Comparison of ENCODE assay signal across 19 cellular contexts in the genomic region with DNA sequence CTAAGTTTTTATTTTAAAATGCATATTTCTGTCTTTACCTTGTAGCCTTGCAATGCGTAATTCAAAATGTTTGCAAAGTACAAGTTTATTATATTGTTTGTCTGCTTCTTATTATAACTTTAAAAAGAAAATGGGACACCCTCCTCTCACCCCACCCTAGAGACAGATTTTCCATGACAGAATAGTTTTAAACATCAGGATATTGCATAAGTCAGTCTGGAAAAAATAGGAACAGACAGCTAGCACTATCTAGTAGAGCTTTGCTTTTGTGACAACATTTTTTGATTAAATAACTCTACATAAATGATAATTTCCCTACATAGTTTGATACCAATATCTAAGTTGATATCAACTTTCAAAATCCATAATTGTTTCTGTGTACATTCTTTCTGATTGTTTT.
"Had no signal": no experiment of that assay in that cellular context is flagged by ENCODE, and none has a peak within 500 bp of the region (broad histone marks: within the 10 kb centered on the region; RNA-seq: fewer than 3 reads in every experiment).

No MANE protein-coding gene starts in this region.

- H3K36me3 ChIP-seq: adrenal gland, lower lobe of right lung, ovary, thyroid gland had no signal

- H3K4me3 Mint-ChIP-seq: effector memory CD8-positive, alpha-beta T cell; neural crest cell; stimulated activated memory B cell treated with anti-CD40 and anti-IgM and Interleukin-4, amounts not matched to agents 10 μg/mL and 1 μg/mL and 100 μg/mL, for 72 hours had no signal

- H3K36me3 Mint-ChIP-seq: stimulated activated memory B cell treated with anti-CD40 and anti-IgM and Interleukin-4, amounts not matched to agents 10 μg/mL and 1 μg/mL and 100 μg/mL, for 72 hours had no signal

- H3K27me3 ChIP-seq: adrenal gland, ovary, thyroid gland had no signal

- DNase-seq: activated CD4-positive, alpha-beta T cell treated with anti-CD3 and anti-CD28 coated beads for 1 hour; activated CD4-positive, alpha-beta T cell treated with anti-CD3 and anti-CD28 coated beads, Interleukin-2, amount 50 U/mL, for 48 hours; activated naive CD4-positive, alpha-beta T cell treated with anti-CD3 and anti-CD28 coated beads, Interleukin-2, amount 50 U/mL, for 16 hours; activated T-cell treated with anti-CD3 and anti-CD28 coated beads, Interleukin-2, amount 50 U/mL, for 1 hour; adrenal gland; central memory CD4-positive, alpha-beta T cell; cortex of kidney; effector memory CD8-positive, alpha-beta T cell; hypothalamus; kidney; lower lobe of right lung; ovary; SHP77; SK-N-SH; T-helper 1 cell; thyroid gland had no signal

- H3K9ac ChIP-seq: SK-N-SH had no signal

- H3K27me3 Mint-ChIP-seq: effector memory CD8-positive, alpha-beta T cell; stimulated activated memory B cell treated with anti-CD40 and anti-IgM and Interleukin-4, amounts not matched to agents 10 μg/mL and 1 μg/mL and 100 μg/mL, for 72 hours had no signal

- H3K4me1 Mint-ChIP-seq: neural crest cell; stimulated activated memory B cell treated with anti-CD40 and anti-IgM and Interleukin-4, amounts not matched to agents 10 μg/mL and 1 μg/mL and 100 μg/mL, for 72 hours had no signal

- H3K27ac ChIP-seq: adrenal gland, lower lobe of right lung, ovary, VCaP had no signal

- ATAC-seq: effector memory CD8-positive, alpha-beta T cell; stimulated activated memory B cell treated with anti-CD40 and anti-IgM and Interleukin-4, amounts not matched to agents 10 μg/mL and 1 μg/mL and 100 μg/mL, for 72 hours had no signal

- H3K27ac Mint-ChIP-seq: effector memory CD8-positive, alpha-beta T cell; stimulated activated memory B cell treated with anti-CD40 and anti-IgM and Interleukin-4, amounts not matched to agents 10 μg/mL and 1 μg/mL and 100 μg/mL, for 72 hours had no signal

- H3K9me3 Mint-ChIP-seq: effector memory CD8-positive, alpha-beta T cell; neural crest cell had no signal

- H3K9me3 ChIP-seq: adrenal gland, lower lobe of right lung, ovary, SK-N-SH, thyroid gland had no signal

- H3K4me1 ChIP-seq: lower lobe of right lung, thyroid gland had no signal

- H3K4me3 ChIP-seq: adrenal gland, lower lobe of right lung, ovary, thyroid gland had no signal
